1 cellular context compared by ENCODE assay signal in genomic region chr12:110606253-110606611, GRCh38.
A peak's percentile ranks its signal among the peaks of the same experiment; 100 is the strongest.
TF ChIP-seq lines count a peak whose summit lies in the region.

No MANE protein-coding gene starts in this region.

TF ChIP-seq in GM12878, 131 proteins besides CTCF, POLR2A, EP300 and RAD21:
- TF ChIP-seq CHD4 (IDR thresholded peaks at IDR 0.05) (0 out of 2 replicates have a peak, but pooled peaks have one; percentile 42), TCF3 (IDR thresholded peaks at IDR 0.05; ENCODE audit: borderline replicate concordance, insufficient read depth, low read depth, low read length) (no peak)
